Comparison of ENCODE assay signal across 8 cellular contexts in the genomic region with DNA sequence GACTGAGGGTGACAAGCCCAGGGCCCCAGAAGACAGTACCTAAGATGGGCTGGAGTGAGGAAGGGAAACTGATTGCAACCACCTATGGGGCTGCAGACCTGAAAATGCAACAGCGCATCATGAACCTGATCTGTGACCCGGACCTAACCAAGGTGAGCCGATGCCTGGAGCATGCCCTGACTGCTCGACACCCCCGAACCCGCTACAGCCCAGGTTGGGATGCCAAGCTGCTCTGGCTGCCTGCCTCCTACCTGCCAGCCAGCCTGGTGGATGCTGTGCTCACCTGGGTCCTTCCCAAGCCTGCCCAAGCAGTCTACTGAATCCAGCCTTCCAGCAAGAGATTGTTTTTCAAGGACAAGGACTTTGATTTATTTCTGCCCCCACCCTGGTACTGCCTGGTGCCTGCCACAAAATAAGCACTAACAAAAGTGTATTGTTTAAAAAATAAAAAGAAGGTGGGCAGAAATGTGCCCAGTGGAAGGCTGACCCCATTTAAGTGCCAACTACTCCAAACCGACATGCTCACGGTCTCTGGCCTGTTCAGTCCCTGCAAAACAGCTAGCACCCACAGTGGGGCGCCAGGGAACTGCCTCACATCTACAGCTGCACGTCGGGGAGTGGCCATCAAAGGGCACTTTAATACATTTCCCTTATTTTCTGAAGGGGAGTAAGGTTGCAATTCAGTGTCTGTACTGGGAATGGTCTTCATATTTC. TPM values are rescaled to one million over a fixed set of nuclear protein-coding genes. Genes with fewer than 3 reads are reported as not detected.
A peak's percentile ranks its signal among the peaks of the same experiment; 100 is the strongest.
DNase-seq lines count a peak whose midpoint lies in the region; ATAC-seq and TF ChIP-seq lines count a peak whose summit lies in the region.

No MANE protein-coding gene starts in this region.

- CTCF ChIA-PET in Calu3 (lab: Charles Lee), result interaction anchor here (0.6 to 1.5 kb wide), 4 partner anchors 13 to 68 kb away, joined by 4 to 28 read pairs (median 5); a partner anchor contains a TSS
- CTCF ChIA-PET in Panc1 (lab: Charles Lee), result interaction anchor here (1.0 to 2.4 kb wide), 2 partner anchors 10 to 14 kb away, joined by 3 to 17 read pairs; no protein-coding TSS in a partner anchor
- CTCF ChIA-PET in activated naive CD4-positive, alpha-beta T cell treated with anti-CD3 and anti-CD28 coated beads, Interleukin-2, amount 10 ng/mL, durations not matched to agents 7 days and 5 days (lab: Charles Lee), result interaction anchor here (0.9 to 11.3 kb wide), 10 partner anchors 8 to 724 kb away, joined by 3 to 166 read pairs (median 4); a partner anchor contains a TSS

- TF ChIP-seq CTCF in Calu3 (IDR thresholded peaks at IDR 0.05; ENCODE audit: unreplicated experiment) (peak; percentile 55), Panc1 (IDR thresholded peaks at IDR 0.05) (peak; percentile 88), omental fat pad (IDR thresholded peaks at IDR 0.05) (peak in 1 of 3 donors; percentile 19)

- no peak overlapping the region; the same call in 1 of the 2 replicates for H3K27ac ChIP-seq in Panc1 (ENCODE audit: low read length)
- H3K27ac ChIP-seq in rectal smooth muscle tissue (ENCODE audit: low read depth, low read length), result peak overlapping the region; percentile 63

- H3K27me3 Mint-ChIP-seq in Calu3 (ENCODE audit: unreplicated experiment), result no peaks in the 10 kb centered on the region
- H3K27me3 Mint-ChIP-seq in activated naive CD4-positive, alpha-beta T cell treated with anti-CD3 and anti-CD28 coated beads, Interleukin-2, amount 10 ng/mL, durations not matched to agents 7 days and 5 days, result no peaks in the 10 kb centered on the region

- peak; percentile 78 for DNase-seq in Calu3
- no peak for DNase-seq in Panc1 (ENCODE audit: low read depth, low spot score)
- DNase-seq in activated naive CD4-positive, alpha-beta T cell treated with anti-CD3 and anti-CD28 coated beads, Interleukin-2, amount 10 ng/mL, durations not matched to agents 7 days and 5 days, result peak; percentile 82
- peak; percentile 89 for DNase-seq in Right ventricle myocardium inferior (ENCODE audit: missing footprints)
- no peak for DNase-seq in HK-2 (ENCODE audit: unreplicated experiment)
- DNase-seq in omental fat pad (ENCODE audit: low spot score), result no peak

- no peaks in the 10 kb centered on the region for H3K9me3 ChIP-seq in Panc1 (ENCODE audit: control insufficient read depth, insufficient read depth, low read depth, low read length)

- H3K36me3 Mint-ChIP-seq in Calu3 (ENCODE audit: insufficient read depth, unreplicated experiment), result peaks cover 87% of the 10 kb centered on the region
- H3K36me3 Mint-ChIP-seq in activated naive CD4-positive, alpha-beta T cell treated with anti-CD3 and anti-CD28 coated beads, Interleukin-2, amount 10 ng/mL, durations not matched to agents 7 days and 5 days, result peaks cover 19% of the 10 kb centered on the region

- intact Hi-C loops in Calu3 (cut with micrococcal nuclease; ENCODE audit: unreplicated experiment), result no loop called here
- intact Hi-C loops in Panc1 (cut with micrococcal nuclease; ENCODE audit: unreplicated experiment), result loop anchor here (10.0 kb wide), 1 partner anchor 530 kb away; no protein-coding TSS in a partner anchor
- intact Hi-C loops in Right ventricle myocardium inferior (cut with DNase I), result loop anchor here (5.0 kb wide), 1 partner anchor 42 kb away; a partner anchor contains a TSS

- H3K36me3 ChIP-seq in Panc1 (ENCODE audit: control insufficient read depth, insufficient read depth, low read length), result peaks cover 10% of the 10 kb centered on the region
- H3K36me3 ChIP-seq in rectal smooth muscle tissue (ENCODE audit: control insufficient read depth, insufficient read depth, low read length), result peaks cover 24% of the 10 kb centered on the region

- peaks cover 49% of the 10 kb centered on the region for H3K4me1 Mint-ChIP-seq in Calu3 (ENCODE audit: low read depth, unreplicated experiment)
- H3K4me1 Mint-ChIP-seq in activated naive CD4-positive, alpha-beta T cell treated with anti-CD3 and anti-CD28 coated beads, Interleukin-2, amount 10 ng/mL, durations not matched to agents 7 days and 5 days, result peaks cover 45% of the 10 kb centered on the region

- H3K27ac Mint-ChIP-seq in Calu3 (ENCODE audit: unreplicated experiment), result peak overlapping the region; percentile 11
- peak overlapping the region; percentile 56 for H3K27ac Mint-ChIP-seq in activated naive CD4-positive, alpha-beta T cell treated with anti-CD3 and anti-CD28 coated beads, Interleukin-2, amount 10 ng/mL, durations not matched to agents 7 days and 5 days

- H3K4me3 Mint-ChIP-seq in Calu3 (ENCODE audit: low read depth, unreplicated experiment), result peak overlapping the region; percentile 3
- H3K4me3 Mint-ChIP-seq in activated naive CD4-positive, alpha-beta T cell treated with anti-CD3 and anti-CD28 coated beads, Interleukin-2, amount 10 ng/mL, durations not matched to agents 7 days and 5 days, result no peak overlapping the region

- POLR2A ChIA-PET in Panc1 (lab: Charles Lee), result no interaction called here

- H3K4me1 ChIP-seq in Panc1 (ENCODE audit: control insufficient read depth, insufficient read depth, low read length), result peaks cover 30% of the 10 kb centered on the region
- H3K4me1 ChIP-seq in rectal smooth muscle tissue (ENCODE audit: control insufficient read depth, insufficient read depth, low read length), result peaks cover 41% of the 10 kb centered on the region

- no peaks in the 10 kb centered on the region for H3K9me3 Mint-ChIP-seq in Calu3 (ENCODE audit: low read depth, unreplicated experiment)
- H3K9me3 Mint-ChIP-seq in activated naive CD4-positive, alpha-beta T cell treated with anti-CD3 and anti-CD28 coated beads, Interleukin-2, amount 10 ng/mL, durations not matched to agents 7 days and 5 days, result no peaks in the 10 kb centered on the region

- BruUV-seq in Calu3 (replicated peaks; lab: Mats Ljungman, UMichigan), result no TSS peak
- no TSS peak for BruUV-seq in Panc1 (replicated peaks; lab: Mats Ljungman, UMichigan)

- H3K9ac ChIP-seq in rectal smooth muscle tissue (ENCODE audit: low read length), result no peak overlapping the region

- H3K27me3 ChIP-seq in Panc1 (ENCODE audit: control insufficient read depth, insufficient read depth, low read length) (no peaks in the 10 kb centered on the region), rectal smooth muscle tissue (ENCODE audit: control insufficient read depth, insufficient read depth, low read length) (no peaks in the 10 kb centered on the region)

- in situ Hi-C loops in Panc1 (cut with HindIII; ENCODE audit: low pct_unique_long_range_greater_than_20kb, low sequenced_read_pairs), result no loop called here

- ATAC-seq in HG03342 (IDR thresholded peaks at IDR 0.05; ENCODE audit: unreplicated experiment), result peak; percentile 32
- ATAC-seq in Panc1, result no peak
- no peak for ATAC-seq in Right ventricle myocardium inferior
- ATAC-seq in omental fat pad (ENCODE audit: low FRiP score), result no peak

- H3K4me3 ChIP-seq in Panc1 (ENCODE audit: low read depth in 2 of 2, low read length in 2 of 2), result no peak overlapping the region
- H3K4me3 ChIP-seq in rectal smooth muscle tissue (ENCODE audit: low read length), result no peak overlapping the region

RNA-seq across cellular contexts. Expression of a gene that starts 4.2 kb away (rescaled TPM):
- 11.0 and 11.2 TPM in 2 replicates for total RNA-seq in Calu3 (2022)
- 2.8 TPM for total RNA-seq in Panc1 (2021; ENCODE audit: unreplicated experiment)
- 1.8 TPM for polyA plus RNA-seq in Panc1 (2012; ENCODE audit: insufficient read length)
- total RNA-seq in Right ventricle myocardium inferior, result 12.9 TPM
- total RNA-seq in omental fat pad, result 100 to 1,000 TPM in 2 of 4 donors, 10 to 100 TPM in 2; 77.4 to 119 (median 100) TPM

RNA-seq across cellular contexts. Expression of a gene that starts 4.4 kb away (rescaled TPM):
- total RNA-seq in Calu3 (2022) (880 and 991 TPM in 2 replicates), Panc1 (2021; ENCODE audit: unreplicated experiment) (879 TPM), Right ventricle myocardium inferior (790 TPM), omental fat pad (1,000 to 10,000 TPM in 2 of 4 donors, 100 to 1,000 TPM in 2; 736 to 1,401 (median 892) TPM)
- 651 TPM for polyA plus RNA-seq in Panc1 (2012; ENCODE audit: insufficient read length)

RNA-seq across cellular contexts. Expression of a gene that starts 8.5 kb away (rescaled TPM):
- total RNA-seq in Calu3 (2022) (71.0 and 89.4 TPM in 2 replicates), Panc1 (2021; ENCODE audit: unreplicated experiment) (87.3 TPM), Right ventricle myocardium inferior (128 TPM), omental fat pad (100 to 1,000 TPM; 168 to 247 (median 213) TPM)
- polyA plus RNA-seq in Panc1 (2012; ENCODE audit: insufficient read length), result 118 TPM

RNA-seq across cellular contexts. Expression of a gene that starts 16.7 kb away (rescaled TPM):
- total RNA-seq in Calu3 (2022) (5.9 and 6.3 TPM in 2 replicates), Panc1 (2021; ENCODE audit: unreplicated experiment) (2.5 TPM), Right ventricle myocardium inferior (479 TPM), omental fat pad (100 to 1,000 TPM; 101 to 207 (median 156) TPM)
- 1.8 TPM for polyA plus RNA-seq in Panc1 (2012; ENCODE audit: insufficient read length)

RNA-seq across cellular contexts. Expression of a gene that starts 18.5 kb away (rescaled TPM):
- 5.3 and 6.7 TPM in 2 replicates for total RNA-seq in Calu3 (2022)
- 11.8 TPM for total RNA-seq in Panc1 (2021; ENCODE audit: unreplicated experiment)
- polyA plus RNA-seq in Panc1 (2012; ENCODE audit: insufficient read length), result 9.7 TPM
- total RNA-seq in Right ventricle myocardium inferior, result 9.7 TPM
- total RNA-seq in omental fat pad, result 1 to 10 TPM; 1.9 to 5.4 (median 2.5) TPM

Comparison
In these comparisons a context has a peak if more than half of its experiments do, and no peak if none do; other contexts are left out.
1. DNase-seq: peak in Calu3 (single experiment), activated naive CD4-positive, alpha-beta T cell treated with anti-CD3 and anti-CD28 coated beads, Interleukin-2, amount 10 ng/mL, durations not matched to agents 7 days and 5 days (single experiment) and Right ventricle myocardium inferior (single experiment); none in Panc1 (single experiment), HK-2 (single experiment) and omental fat pad (single experiment).